ENCODE assay signal across 29 cellular contexts in the genomic region with DNA sequence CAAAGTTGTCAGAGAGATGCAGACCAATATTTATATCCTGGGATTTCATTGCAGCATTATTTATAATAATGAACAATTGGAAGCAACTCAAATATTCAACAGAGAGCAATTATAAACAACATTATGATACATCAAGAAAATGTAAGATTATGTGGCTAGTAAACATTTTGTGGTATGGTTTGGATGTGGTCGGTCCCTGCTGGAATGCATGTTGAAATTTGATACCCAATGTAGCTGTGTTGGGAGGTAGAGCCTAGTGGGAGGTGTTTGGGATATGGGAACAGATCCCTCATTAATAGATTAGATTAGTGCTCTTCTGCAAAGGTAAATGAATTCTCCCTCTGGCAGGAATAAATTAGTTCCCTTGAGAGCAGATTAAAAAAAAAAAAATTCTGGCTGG.
"Had no signal": no experiment of that assay in that cellular context is flagged by ENCODE, and none has a peak within 500 bp of the region (broad histone marks: within the 10 kb centered on the region; RNA-seq: fewer than 3 reads in every experiment).

No MANE protein-coding gene starts in this region.

- H3K27ac ChIP-seq: brain microvascular endothelial cell, cardiac muscle cell, PC-9 had no signal

- H3K27me3 Mint-ChIP-seq: activated CD4-positive, alpha-beta memory T cell treated with anti-CD3 and anti-CD28 coated beads for 36 hours; activated CD4-positive, alpha-beta T cell treated with anti-CD3 and anti-CD28 coated beads for 36 hours had no signal

- H3K36me3 ChIP-seq: brain microvascular endothelial cell, cardiac muscle cell had no signal

- H3K9me3 Mint-ChIP-seq: activated CD4-positive, alpha-beta memory T cell treated with anti-CD3 and anti-CD28 coated beads for 36 hours had no signal

- H3K4me1 Mint-ChIP-seq: activated CD4-positive, alpha-beta T cell treated with anti-CD3 and anti-CD28 coated beads for 36 hours had no signal

- H3K4me3 Mint-ChIP-seq: activated CD4-positive, alpha-beta memory T cell treated with anti-CD3 and anti-CD28 coated beads for 36 hours; activated CD4-positive, alpha-beta T cell treated with anti-CD3 and anti-CD28 coated beads for 36 hours; activated naive CD4-positive, alpha-beta T cell treated with anti-CD3 and anti-CD28 coated beads for 36 hours; activated naive CD8-positive, alpha-beta T cell; activated T-cell treated with anti-CD3 and anti-CD28 coated beads, Interleukin-2, amount 50 U/mL, for 4 hours; activated T-helper 1 cell treated with anti-CD3 and anti-CD28 coated beads, Interleukin-12 subunit alpha, Interleukin-12 subunit beta, Interleukin-2, Interleukin-4 antibody, amounts not matched to agents 30 ng/mL and 10 ng/mL and 1 ng/mL, durations not matched to agents 14 hours and 24 hours and 36 hours; T-helper 1 cell treated with Interleukin-12 subunit alpha and Interleukin-12 subunit beta and Interleukin-4 antibody, amounts not matched to agents 30 μg/mL and 1 μg/mL, for 36 hours; T-helper 2 cell treated with Interferon-gamma antibody and Interleukin-4, amounts not matched to agents 5 μg/mL and 100 μg/mL, for 36 hours had no signal

- H3K36me3 Mint-ChIP-seq: activated CD4-positive, alpha-beta memory T cell treated with anti-CD3 and anti-CD28 coated beads for 36 hours; activated naive CD8-positive, alpha-beta T cell had no signal

- H3K4me3 ChIP-seq: cardiac muscle cell, K562, PC-9 had no signal

- H3K27ac Mint-ChIP-seq: activated CD4-positive, alpha-beta memory T cell treated with anti-CD3 and anti-CD28 coated beads for 36 hours; activated CD4-positive, alpha-beta T cell treated with anti-CD3 and anti-CD28 coated beads for 36 hours; activated naive CD4-positive, alpha-beta T cell treated with anti-CD3 and anti-CD28 coated beads for 36 hours; activated naive CD8-positive, alpha-beta T cell; activated T-helper 1 cell treated with anti-CD3 and anti-CD28 coated beads, Interleukin-12 subunit alpha, Interleukin-12 subunit beta, Interleukin-2, Interleukin-4 antibody, amounts not matched to agents 30 ng/mL and 10 ng/mL and 1 ng/mL, durations not matched to agents 14 hours and 24 hours and 36 hours; T-helper 1 cell treated with Interleukin-12 subunit alpha and Interleukin-12 subunit beta and Interleukin-4 antibody, amounts not matched to agents 30 μg/mL and 1 μg/mL, for 36 hours; T-helper 2 cell treated with Interferon-gamma antibody and Interleukin-4, amounts not matched to agents 5 μg/mL and 100 μg/mL, for 36 hours had no signal

- H3K27me3 ChIP-seq: brain microvascular endothelial cell, cardiac muscle cell had no signal

- DNase-seq: activated CD4-positive, alpha-beta memory T cell treated with anti-CD3 and anti-CD28 coated beads for 36 hours; activated CD4-positive, alpha-beta T cell treated with anti-CD3 and anti-CD28 coated beads for 36 hours; activated CD4-positive, alpha-beta T cell treated with anti-CD3 and anti-CD28 coated beads, Interleukin-2, amount 50 U/mL, for 1 hour; activated CD8-positive, alpha-beta memory T cell treated with anti-CD3 and anti-CD28 coated beads, Interleukin-2, amount 50 U/mL, for 4 hours; activated gamma-delta T cell treated with Interleukin-2 at 50 U/mL for 16 hours; activated naive CD4-positive, alpha-beta T cell treated with anti-CD3 and anti-CD28 coated beads for 36 hours; activated T-cell treated with anti-CD3 and anti-CD28 coated beads for 4 hours; activated T-cell treated with anti-CD3 and anti-CD28 coated beads, Interleukin-2, amount 50 U/mL, for 4 hours; amniotic stem cell; aorta; brain microvascular endothelial cell; NCI-H1092 treated with DMSO at 0.1 percent for 48 hours; NCI-H1417; NCI-H146; NCI-H187; NCI-H2029 treated with DMSO at 0.1 percent for 48 hours; NCI-H2107; NCI-H2171; NCI-H510A; NCI-H69; NK-92 treated with Interleukin-12 subunit alpha and Interleukin-12 subunit beta, amount 100 ng/mL, for 24 hours; PC-9; Right ventricle myocardium superior had no signal
